ENCODE assay signal across 8 cellular contexts in genomic region chr14:81062816-81063215, GRCh38.
DNase-seq lines count a peak whose midpoint lies in the region; TF ChIP-seq lines count a peak whose summit lies in the region.

No MANE protein-coding gene starts in this region.

- TF ChIP-seq CTCF in brain microvascular endothelial cell (IDR thresholded peaks at IDR 0.05; ENCODE audit: low read depth, low read length, missing control alignments) (peak; percentile 43), retinal pigment epithelial cell (conservative IDR thresholded peaks at IDR 0.05; ENCODE audit: low read depth, low read length) (peak; percentile 53), esophagus squamous epithelium (IDR thresholded peaks at IDR 0.05) (no peak)

- WGBS in esophagus squamous epithelium, 2 donors, result 23 to 30% methylated on average over 4 of the region's 4 CpGs

- DNase-seq in activated T-cell treated with anti-CD3 and anti-CD28 coated beads for 48 hours (ENCODE audit: low read depth) (peak; percentile 2), HEK293T (ENCODE audit: extremely low spot score) (peak; percentile 12), NCI-H2107 treated with DMSO at 0.1 percent for 48 hours (lab: John Stamatoyannopoulos, UW; ENCODE audit: unreplicated experiment) (peak; percentile 15), brain microvascular endothelial cell (no peak), retinal pigment epithelial cell (ENCODE audit: low read depth) (no peak), esophagus squamous epithelium (lab: John Stamatoyannopoulos, UW) (no peak), NCI-H2081 treated with DMSO at 0.1 percent for 48 hours (lab: John Stamatoyannopoulos, UW) (no peak)
- DNase-seq in activated T-cell treated with anti-CD3 and anti-CD28 coated beads, Interleukin-2, amount 50 U/mL, for 24 hours, result no peak

- H3K9me3 Mint-ChIP-seq in activated T-cell treated with anti-CD3 and anti-CD28 coated beads, Interleukin-2, amount 50 U/mL, for 24 hours, result no peaks in the 10 kb centered on the region

- no peaks in the 10 kb centered on the region for H3K4me1 ChIP-seq in esophagus squamous epithelium

- POLR2A ChIA-PET in HEK293T (lab: Yijun Ruan, JAX), result no interaction called here

- H3K27ac Mint-ChIP-seq in activated T-cell treated with anti-CD3 and anti-CD28 coated beads, Interleukin-2, amount 50 U/mL, for 24 hours, result no peak overlapping the region

- H3K27me3 ChIP-seq in brain microvascular endothelial cell (replicated peaks) (no peaks in the 10 kb centered on the region), esophagus squamous epithelium (no peaks in the 10 kb centered on the region)

- intact Hi-C loops in esophagus squamous epithelium (cut with DNase I), result no loop called here

- H3K27me3 Mint-ChIP-seq in activated T-cell treated with anti-CD3 and anti-CD28 coated beads, Interleukin-2, amount 50 U/mL, for 24 hours, result peaks cover 11% of the 10 kb centered on the region

- H3K4me3 ChIP-seq in brain microvascular endothelial cell (ENCODE audit: low read depth, low read length) (no peak overlapping the region), retinal pigment epithelial cell (ENCODE audit: low read length) (no peak overlapping the region), esophagus squamous epithelium (no peak overlapping the region)

- no peak overlapping the region for H3K27ac ChIP-seq in brain microvascular endothelial cell
- no peak overlapping the region for H3K27ac ChIP-seq in esophagus squamous epithelium

- TF ChIP-seq POLR2A in esophagus squamous epithelium (IDR thresholded peaks at IDR 0.05), result no peak

- CTCF ChIA-PET in HEK293T (lab: Yijun Ruan, JAX), result interaction anchor here (1.1 kb wide), 1 partner anchor 66 kb away, joined by 3 read pairs; no protein-coding TSS in a partner anchor

- no peak overlapping the region for H3K4me3 Mint-ChIP-seq in activated T-cell treated with anti-CD3 and anti-CD28 coated beads, Interleukin-2, amount 50 U/mL, for 24 hours

- no peaks in the 10 kb centered on the region for H3K4me1 Mint-ChIP-seq in activated T-cell treated with anti-CD3 and anti-CD28 coated beads, Interleukin-2, amount 50 U/mL, for 24 hours (ENCODE audit: low read depth)

- H3K36me3 ChIP-seq in brain microvascular endothelial cell (replicated peaks) (no peaks in the 10 kb centered on the region), esophagus squamous epithelium (no peaks in the 10 kb centered on the region)

- in situ Hi-C loops in brain microvascular endothelial cell (cut with HindIII; ENCODE audit: low pct_ligation_motif_present, low sequenced_read_pairs), result no loop called here

- no peaks in the 10 kb centered on the region for H3K36me3 Mint-ChIP-seq in activated T-cell treated with anti-CD3 and anti-CD28 coated beads, Interleukin-2, amount 50 U/mL, for 24 hours (ENCODE audit: low read depth)

- no peaks in the 10 kb centered on the region for H3K9me3 ChIP-seq in esophagus squamous epithelium

TF ChIP-seq in HEK293T, 16 proteins besides CTCF, POLR2A, EP300 and RAD21:
- TF ChIP-seq TARDBP (IDR thresholded peaks at IDR 0.05) (no peak), ARNT (IDR thresholded peaks at IDR 0.05) (no peak), FOXK2 (IDR thresholded peaks at IDR 0.05) (no peak), ZNF384 (IDR thresholded peaks at IDR 0.05) (no peak), FOXM1 (IDR thresholded peaks at IDR 0.05; ENCODE audit: borderline replicate concordance) (no peak), PKNOX1 (IDR thresholded peaks at IDR 0.05) (no peak), L3MBTL2 (conservative IDR thresholded peaks at IDR 0.05) (no peak), SUZ12 (IDR thresholded peaks at IDR 0.05) (no peak), LEF1 (IDR thresholded peaks at IDR 0.05; ENCODE audit: borderline replicate concordance) (no peak), ELF4 (IDR thresholded peaks at IDR 0.05) (no peak)
TF ChIP-seq in HEK293T: peak in this region for 0.

Comparison
In these comparisons a context has a peak if more than half of its experiments do, and no peak if none do; other contexts are left out.
1. DNase-seq: peak in activated T-cell treated with anti-CD3 and anti-CD28 coated beads for 48 hours (single experiment), HEK293T (single experiment) and NCI-H2107 treated with DMSO at 0.1 percent for 48 hours (single experiment); none in activated T-cell treated with anti-CD3 and anti-CD28 coated beads, Interleukin-2, amount 50 U/mL, for 24 hours (single experiment), brain microvascular endothelial cell (single experiment), retinal pigment epithelial cell (single experiment), esophagus squamous epithelium (single experiment) and NCI-H2081 treated with DMSO at 0.1 percent for 48 hours (single experiment).
2. CTCF ChIP-seq: peak in brain microvascular endothelial cell (single experiment) and retinal pigment epithelial cell (single experiment); none in esophagus squamous epithelium (0 of 6).